8 cellular contexts compared by ENCODE assay signal in genomic region chr10:102918817-102919236, GRCh38. TPM values are rescaled to one million over a fixed set of nuclear protein-coding genes. Genes with fewer than 3 reads are reported as not detected.
DNase-seq lines count a peak whose midpoint lies in the region; ATAC-seq, FAIRE-seq and TF ChIP-seq lines count a peak whose summit lies in the region.

No MANE protein-coding gene starts in this region.

- no peak overlapping the region for H2BK120ac ChIP-seq in H1 (replicated peaks; ENCODE audit: low read depth, low read length)

- peaks cover 15% of the 10 kb centered on the region for H3K79me2 ChIP-seq in DND-41 (ENCODE audit: insufficient read depth, low read length)
- H3K79me2 ChIP-seq in H1 (ENCODE audit: control insufficient read depth in 1 of 2, insufficient read depth in 2 of 2, low read length in 2 of 2) = peaks cover 0 to 45% of the 10 kb centered on the region in 2 experiments; a peak in 2 of 4 replicates

- H3K27me3 ChIP-seq in DND-41 (ENCODE audit: insufficient read depth, low read length, poor library complexity) (no peaks in the 10 kb centered on the region), H1 (replicated peaks in 1 of 4; ENCODE audit: control insufficient read depth in 3 of 4, extremely low read depth in 1 of 4, insufficient read depth in 3 of 4, low read length in 3 of 4) (peaks cover 0 to 12% (median 11%) of the 10 kb centered on the region in 4 experiments; a peak in 5 of 7 replicates)

- H2BK5ac ChIP-seq in H1 (ENCODE audit: low read depth, low read length) = peak overlapping the region; percentile 98; the same call in 1 of the 2 replicates

- H2BK20ac ChIP-seq in H1 (ENCODE audit: low read length) = no peak overlapping the region

- ATAC-seq in DND-41 (ENCODE audit: insufficient read depth, low read depth) = no peak
- ATAC-seq in HG02973 (IDR thresholded peaks at IDR 0.05; ENCODE audit: unreplicated experiment) = peak; percentile 2
- ATAC-seq in GM21529 (IDR thresholded peaks at IDR 0.05; ENCODE audit: unreplicated experiment) = no peak

- CTCF ChIA-PET in H1 (lab: Charles Lee; ENCODE audit: partially characterized antibody) = interaction anchor here (1.1 to 11.2 kb wide), 10 partner anchors 21 to 205 kb away, joined by 3 to 137 read pairs (median 6); partner anchors contain the start of genes ARL3, SFXN2 and WBP1L

- H4K5ac ChIP-seq in H1 (ENCODE audit: insufficient read length, low read depth, low read length) = no peak overlapping the region

- peak overlapping the region; percentile 96; the same call in 1 of the 2 replicates for H2BK12ac ChIP-seq in H1 (ENCODE audit: low read depth, low read length)

- H3K79me1 ChIP-seq in H1 (ENCODE audit: low read depth, low read length) = no peaks in the 10 kb centered on the region

- peaks cover 48% of the 10 kb centered on the region for H3K4me1 ChIP-seq in DND-41 (ENCODE audit: insufficient read depth, low read length)
- peaks cover 3 to 10% (median 7%) of the 10 kb centered on the region in 4 experiments; a peak in 6 of 7 replicates for H3K4me1 ChIP-seq in H1 (replicated peaks in 1 of 4; ENCODE audit: control insufficient read depth in 3 of 4, insufficient read depth in 4 of 4, low read length in 3 of 4)

- TF ChIP-seq EP300 in H1 (IDR thresholded peaks at IDR 0.05; ENCODE audit: borderline replicate concordance in 1 of 2, low read depth in 2 of 2, low read length in 2 of 2) = no peak

- no peak for FAIRE-seq in H1 (lab: Jason Lieb, UNC)

- H3K23ac ChIP-seq in H1 (ENCODE audit: insufficient read length) = no peak overlapping the region

- H3K4me1 Mint-ChIP-seq in neural crest cell = peaks cover 57% of the 10 kb centered on the region

- H3K4me3 ChIP-seq in DND-41 (ENCODE audit: low read depth in 1 of 2, low read length in 2 of 2) (peak overlapping the region; percentile 65 to 78), H1 (ENCODE audit: extremely low read depth in 1 of 4, insufficient read depth in 2 of 4, low read depth in 3 of 4, low read length in 4 of 4) (peak overlapping the region; percentile 89 to 96 (median 92))

- no peak for TF ChIP-seq RAD21 in H1 (IDR thresholded peaks at IDR 0.05 in 1 of 2, conservative IDR thresholded peaks at IDR 0.05 in 1 of 2; ENCODE audit: low read depth in 2 of 2, low read length in 2 of 2)

- peak overlapping the region; percentile 93; the same call in 1 of the 2 replicates for H2BK15ac ChIP-seq in H1 (ENCODE audit: low read length)

- WGBS in H1 (ENCODE audit: extremely low coverage in 1 of 2, insufficient coverage in 1 of 2, insufficient read length in 1 of 2, insufficient replicate concordance in 2 of 2, low coverage in 1 of 2, low lambda C conversion rate in 2 of 2, missing lambda C conversion rate in 1 of 2), 2 experiments = 1% methylated on average over 40 of the region's 49 CpGs; no CpG with 5 or more reads in 1 of the 2 experiments

- TF ChIP-seq POLR2A in H1 (IDR thresholded peaks at IDR 0.05; ENCODE audit: control extremely low read depth in 1 of 2, low read depth in 2 of 2, low read length in 2 of 2) = no peak

- H3K4me2 ChIP-seq in DND-41 (ENCODE audit: insufficient read depth, low read length) (peak overlapping the region; percentile 95), H1 (ENCODE audit: insufficient read depth in 1 of 2, low read depth in 2 of 2, low read length in 2 of 2) (peak overlapping the region; percentile 91 to 100)

- no peak overlapping the region for H2AK5ac ChIP-seq in H1 (ENCODE audit: low read depth, low read length)

- no peak overlapping the region for H4K91ac ChIP-seq in H1 (replicated peaks; ENCODE audit: insufficient read length, low read length)

- H3K27me3 Mint-ChIP-seq in neural crest cell (ENCODE audit: low read depth) = peaks cover 40% of the 10 kb centered on the region

- H3K23me2 ChIP-seq in H1 (ENCODE audit: low read depth, low read length) = peaks cover 15% of the 10 kb centered on the region

- H3K56ac ChIP-seq in H1 (replicated peaks; ENCODE audit: insufficient read length, low read depth, low read length) = peak overlapping the region; percentile 48

- peaks cover 5% of the 10 kb centered on the region for H3K36me3 Mint-ChIP-seq in neural crest cell (ENCODE audit: low read depth)

- H3K27ac ChIP-seq in DND-41 (ENCODE audit: low read length) (peak overlapping the region; percentile 91), H1 (ENCODE audit: low read depth, low read length) (no peak overlapping the region)

- H3K27ac Mint-ChIP-seq in neural crest cell (ENCODE audit: unreplicated experiment) = no peak overlapping the region

- H4K20me1 ChIP-seq in DND-41 (ENCODE audit: insufficient read depth, low read length) = no peaks in the 10 kb centered on the region
- peaks cover 8% of the 10 kb centered on the region in 2 experiments for H4K20me1 ChIP-seq in H1 (replicated peaks in 1 of 2; ENCODE audit: control insufficient read depth in 1 of 2, insufficient read depth in 2 of 2, low read length in 2 of 2)

- H2AFZ ChIP-seq in DND-41 (ENCODE audit: low read depth, low read length) (peak overlapping the region; percentile 96), H1 (ENCODE audit: low read length) (no peak overlapping the region; the same call in 1 of the 2 replicates)

- no peak overlapping the region for H3K4ac ChIP-seq in H1 (replicated peaks; ENCODE audit: insufficient read length, low read depth, low read length)

- H3K4me3 Mint-ChIP-seq in neural crest cell = peak overlapping the region; percentile 95

- DNase-seq in DND-41 (peak; percentile 35), H1 (ENCODE audit: low read depth in 1 of 2, low spot score in 2 of 2) (no peak), neural crest cell (ENCODE audit: low read depth, low spot score) (no peak), T1000 (lab: John Stamatoyannopoulos, UW) (no peak), DMS114 treated with DMSO at 0.1 percent for 48 hours (lab: John Stamatoyannopoulos, UW; ENCODE audit: unreplicated experiment) (no peak)
- DNase-seq in activated CD4-positive, alpha-beta T cell treated with anti-CD3 and anti-CD28 coated beads for 48 hours = peak; percentile 54

- POLR2A ChIA-PET in H1 (lab: Charles Lee; ENCODE audit: partially characterized antibody) = interaction anchor here (0.9 to 3.8 kb wide), 11 partner anchors 11 to 274 kb away, joined by 3 to 22 read pairs (median 3); partner anchors contain the start of gene NT5C2

- H3K9me3 ChIP-seq in DND-41 (ENCODE audit: insufficient read depth, low read length, severe bottlenecking) = no peaks in the 10 kb centered on the region
- H3K9me3 ChIP-seq in H1 (ENCODE audit: insufficient read depth in 2 of 2, low read depth in 1 of 2, low read length in 1 of 2) = no peaks in the 10 kb centered on the region

- H3K18ac ChIP-seq in H1 (ENCODE audit: extremely low read depth, low read length) = peak overlapping the region; percentile 19; the same call in 1 of the 2 replicates

- peak overlapping the region; percentile 28 for H4K8ac ChIP-seq in H1 (ENCODE audit: extremely low read depth, insufficient read depth, low read length)

- H3K9me3 Mint-ChIP-seq in neural crest cell = no peaks in the 10 kb centered on the region

- TF ChIP-seq CTCF in DND-41 (IDR thresholded peaks at IDR 0.05; ENCODE audit: borderline replicate concordance, extremely low read depth, low read length, poor library complexity, severe bottlenecking) (peak; percentile 20), H1 (IDR thresholded peaks at IDR 0.05; ENCODE audit: control extremely low read depth in 1 of 3, insufficient read depth in 1 of 3, low read depth in 1 of 3, low read length in 3 of 3) (no peak), neural crest cell (conservative IDR thresholded peaks at IDR 0.05) (no peak)

- peak overlapping the region; percentile 83 for H3K9ac ChIP-seq in DND-41 (ENCODE audit: low read depth, low read length)
- H3K9ac ChIP-seq in H1 (replicated peaks in 1 of 4; ENCODE audit: extremely low read depth in 1 of 4, low read depth in 3 of 4, low read length in 3 of 4) = peak overlapping the region in 3 of 4 experiments; percentile 70 to 90 (median 88); a peak in 6 of 7 replicates

- H3K36me3 ChIP-seq in DND-41 (ENCODE audit: insufficient read depth, low read length) (no peaks in the 10 kb centered on the region; the same call in 1 of the 2 replicates), H1 (ENCODE audit: control insufficient read depth in 2 of 4, insufficient read depth in 4 of 4, low read length in 3 of 4) (no peaks in the 10 kb centered on the region)

- H3K14ac ChIP-seq in H1 (ENCODE audit: insufficient read length) = no peak overlapping the region

TF ChIP-seq in H1, 55 proteins besides CTCF, POLR2A, EP300 and RAD21:
- peak; percentile 13 for TF ChIP-seq KDM4A (IDR thresholded peaks at IDR 0.05; ENCODE audit: low read depth, low read length, severe bottlenecking)
- TF ChIP-seq GABPA (IDR thresholded peaks at IDR 0.05; ENCODE audit: borderline replicate concordance, insufficient read depth, low read length) = no peak

RNA-seq across cellular contexts. Expression of gene CNNM2, which starts 0.7 kb away (rescaled TPM):
- total RNA-seq in H1 (2021; fragmentation: NEBNext Ultra II Directional; extraction: Animal tissue kit (Norgen Biotek cat#: 25700)) = 20.3 and 23.6 TPM in 2 replicates
- 7.3 and 13.7 TPM in 2 replicates for polyA plus RNA-seq in H1 (2011; rRNA removed)
- polyA plus RNA-seq in H1 (2011; cell fraction: cytosol; rRNA removed) = 7.4 TPM
- 16.4 TPM for polyA plus RNA-seq in H1 (2011; cell fraction: nucleus; rRNA removed)
- 11.3 to 13.5 TPM (median 11.4 TPM) in 4 replicates for polyA plus RNA-seq in H1 (2012, experiment 1 of 2)
- 10.5 TPM for polyA plus RNA-seq in H1 (2012, experiment 2 of 2)
- polyA plus RNA-seq in H1 (2013, experiment 1 of 2) = 14.2 TPM
- 14.9 TPM for polyA plus RNA-seq in H1 (2013, experiment 2 of 2)
- polyA minus RNA-seq in H1 (2011; rRNA and poly(A)+ RNA removed) = 15.6 and 19.5 TPM in 2 replicates
- polyA minus RNA-seq in H1 (2011; cell fraction: cytosol; rRNA and poly(A)+ RNA removed) = 16.2 TPM
- 25.8 TPM for polyA minus RNA-seq in H1 (2011; cell fraction: nucleus; rRNA and poly(A)+ RNA removed)
- total RNA-seq in neural crest cell = 9.6 and 10.0 TPM in 2 replicates

RNA-seq across cellular contexts. Expression of gene AS3MT, which starts 49.6 kb away (rescaled TPM):
- 10.3 and 10.4 TPM in 2 replicates for total RNA-seq in H1 (2021; fragmentation: NEBNext Ultra II Directional; extraction: Animal tissue kit (Norgen Biotek cat#: 25700))
- polyA plus RNA-seq in H1 (2011; rRNA removed) = 5.2 and 5.8 TPM in 2 replicates
- 9.3 TPM for polyA plus RNA-seq in H1 (2011; cell fraction: cytosol; rRNA removed)
- polyA plus RNA-seq in H1 (2011; cell fraction: nucleus; rRNA removed) = 5.9 TPM
- 14.0 to 18.6 TPM (median 17.7 TPM) in 4 replicates for polyA plus RNA-seq in H1 (2012, experiment 1 of 2)
- polyA plus RNA-seq in H1 (2012, experiment 2 of 2) = 5.8 TPM
- 10.2 TPM for polyA plus RNA-seq in H1 (2013, experiment 1 of 2)
- polyA plus RNA-seq in H1 (2013, experiment 2 of 2) = 10.3 TPM
- 3.3 and 4.5 TPM in 2 replicates for polyA minus RNA-seq in H1 (2011; rRNA and poly(A)+ RNA removed)
- polyA minus RNA-seq in H1 (2011; cell fraction: cytosol; rRNA and poly(A)+ RNA removed) = 3.4 TPM
- polyA minus RNA-seq in H1 (2011; cell fraction: nucleus; rRNA and poly(A)+ RNA removed) = 5.4 TPM
- 10.4 and 11.2 TPM in 2 replicates for total RNA-seq in neural crest cell

Comparison
In these comparisons a context has a peak if more than half of its experiments do, and no peak if none do; other contexts are left out.
1. DNase-seq: peak in DND-41 (single experiment) and activated CD4-positive, alpha-beta T cell treated with anti-CD3 and anti-CD28 coated beads for 48 hours (single experiment); none in H1 (0 of 2), neural crest cell (single experiment), T1000 (single experiment) and DMS114 treated with DMSO at 0.1 percent for 48 hours (single experiment).